In genomic region chr2:196224767-196225166, GRCh38 we compare ENCODE assay signal across 18 cellular contexts. TPM values are rescaled to one million over a fixed set of nuclear protein-coding genes. Genes with fewer than 3 reads are reported as not detected.
DNase-seq lines count a peak whose midpoint lies in the region; ATAC-seq and TF ChIP-seq lines count a peak whose summit lies in the region.
"Had no signal": no experiment of that assay in that cellular context is flagged by ENCODE, and none has a peak within 500 bp of the region (broad histone marks: within the 10 kb centered on the region; RNA-seq: fewer than 3 reads in every experiment).

No MANE protein-coding gene starts in this region.

- no peak for ATAC-seq in activated T-cell treated with anti-CD3 and anti-CD28 coated beads, Interleukin-2, amount 50 U/mL, for 4 hours
- ATAC-seq in stimulated activated memory B cell treated with anti-CD40 and anti-IgM and Interleukin-4, amounts not matched to agents 10 μg/mL and 1 μg/mL and 100 μg/mL, for 72 hours = no peak
- ATAC-seq in HG03159 (IDR thresholded peaks at IDR 0.05; ENCODE audit: unreplicated experiment) = no peak
- ATAC-seq: Panc1, upper lobe of right lung had no signal

- peaks cover 76% of the 10 kb centered on the region for H3K4me1 Mint-ChIP-seq in activated T-cell treated with anti-CD3 and anti-CD28 coated beads, Interleukin-2, amount 50 U/mL, for 4 hours (ENCODE audit: low read depth)
- H3K4me1 Mint-ChIP-seq in activated naive CD8-positive, alpha-beta T cell treated with anti-CD3 and anti-CD28 coated beads for 36 hours = peaks cover 73% of the 10 kb centered on the region
- H3K4me1 Mint-ChIP-seq in stimulated activated memory B cell treated with anti-CD40 and anti-IgM and Interleukin-4, amounts not matched to agents 10 μg/mL and 1 μg/mL and 100 μg/mL, for 72 hours = peaks cover 65% of the 10 kb centered on the region
- H3K4me1 Mint-ChIP-seq in activated CD4-positive, alpha-beta memory T cell treated with anti-CD3 and anti-CD28 coated beads, Interleukin-2, amount 10 ng/mL, durations not matched to agents 7 days and 5 days = peaks cover 51% of the 10 kb centered on the region
- H3K4me1 Mint-ChIP-seq: neural progenitor cell had no signal

- no peaks in the 10 kb centered on the region for H3K27me3 ChIP-seq in Karpas-422 (ENCODE audit: low read length)
- H3K27me3 ChIP-seq: neural progenitor cell, stomach, upper lobe of right lung had no signal

- H3K36me3 Mint-ChIP-seq in activated T-cell treated with anti-CD3 and anti-CD28 coated beads, Interleukin-2, amount 50 U/mL, for 4 hours (ENCODE audit: insufficient read depth) = no peaks in the 10 kb centered on the region
- peaks cover 35% of the 10 kb centered on the region for H3K36me3 Mint-ChIP-seq in activated naive CD8-positive, alpha-beta T cell treated with anti-CD3 and anti-CD28 coated beads for 36 hours
- H3K36me3 Mint-ChIP-seq in stimulated activated memory B cell treated with anti-CD40 and anti-IgM and Interleukin-4, amounts not matched to agents 10 μg/mL and 1 μg/mL and 100 μg/mL, for 72 hours = peaks cover 5% of the 10 kb centered on the region
- peaks cover 27% of the 10 kb centered on the region for H3K36me3 Mint-ChIP-seq in activated CD4-positive, alpha-beta memory T cell treated with anti-CD3 and anti-CD28 coated beads, Interleukin-2, amount 10 ng/mL, durations not matched to agents 7 days and 5 days (ENCODE audit: low read depth)
- H3K36me3 Mint-ChIP-seq: CD14-positive monocyte had no signal

- peaks cover 8% of the 10 kb centered on the region for H3K9me3 Mint-ChIP-seq in activated T-cell treated with anti-CD3 and anti-CD28 coated beads, Interleukin-2, amount 50 U/mL, for 4 hours
- H3K9me3 Mint-ChIP-seq in activated naive CD8-positive, alpha-beta T cell treated with anti-CD3 and anti-CD28 coated beads for 36 hours = peaks cover 11% of the 10 kb centered on the region
- H3K9me3 Mint-ChIP-seq in stimulated activated memory B cell treated with anti-CD40 and anti-IgM and Interleukin-4, amounts not matched to agents 10 μg/mL and 1 μg/mL and 100 μg/mL, for 72 hours = no peaks in the 10 kb centered on the region
- peaks cover 16% of the 10 kb centered on the region for H3K9me3 Mint-ChIP-seq in activated CD4-positive, alpha-beta memory T cell treated with anti-CD3 and anti-CD28 coated beads, Interleukin-2, amount 10 ng/mL, durations not matched to agents 7 days and 5 days
- H3K9me3 Mint-ChIP-seq: neural progenitor cell had no signal

- H3K4me1 ChIP-seq in Karpas-422 (ENCODE audit: low read length) = peaks cover 36% of the 10 kb centered on the region
- H3K4me1 ChIP-seq: neural progenitor cell had no signal

- H3K9me3 ChIP-seq in Karpas-422 (ENCODE audit: low read length) = no peaks in the 10 kb centered on the region
- H3K9me3 ChIP-seq: stomach, upper lobe of right lung had no signal

- no peaks in the 10 kb centered on the region for H3K27me3 Mint-ChIP-seq in activated T-cell treated with anti-CD3 and anti-CD28 coated beads, Interleukin-2, amount 50 U/mL, for 4 hours (ENCODE audit: low read depth)
- H3K27me3 Mint-ChIP-seq in activated naive CD8-positive, alpha-beta T cell treated with anti-CD3 and anti-CD28 coated beads for 36 hours = no peaks in the 10 kb centered on the region
- no peaks in the 10 kb centered on the region for H3K27me3 Mint-ChIP-seq in stimulated activated memory B cell treated with anti-CD40 and anti-IgM and Interleukin-4, amounts not matched to agents 10 μg/mL and 1 μg/mL and 100 μg/mL, for 72 hours
- H3K27me3 Mint-ChIP-seq in activated CD4-positive, alpha-beta memory T cell treated with anti-CD3 and anti-CD28 coated beads, Interleukin-2, amount 10 ng/mL, durations not matched to agents 7 days and 5 days = no peaks in the 10 kb centered on the region

- no peak overlapping the region for H3K4me2 ChIP-seq in Karpas-422 (ENCODE audit: low read depth, low read length, poor library complexity, severe bottlenecking)
- H3K4me2 ChIP-seq: neural progenitor cell had no signal

- H4K20me1 ChIP-seq in Karpas-422 (ENCODE audit: insufficient read depth, low read depth, low read length) = no peaks in the 10 kb centered on the region

- DNase-seq in activated T-cell treated with anti-CD3 and anti-CD28 coated beads, Interleukin-2, amount 50 U/mL, for 4 hours = no peak
- no peak for DNase-seq in activated T-cell treated with anti-CD3 and anti-CD28 coated beads, Interleukin-2, amount 50 U/mL, for 48 hours
- DNase-seq in Karpas-422 (no peak), GM13977 (ENCODE audit: low spot score) (no peak)
- DNase-seq in activated naive CD8-positive, alpha-beta T cell treated with anti-CD3 and anti-CD28 coated beads for 36 hours = no peak
- DNase-seq in activated CD4-positive, alpha-beta memory T cell treated with anti-CD3 and anti-CD28 coated beads, Interleukin-2, amount 10 ng/mL, durations not matched to agents 7 days and 5 days = no peak
- DNase-seq: activated CD4-positive, alpha-beta T cell treated with anti-CD3 and anti-CD28 coated beads, Interleukin-2, amount 50 U/mL, for 1 hour; aorta; mesenchymal stem cell; NCI-H526 treated with DMSO at 0.1 percent for 48 hours; stomach; upper lobe of right lung had no signal

- in situ Hi-C loops in GM13977 (cut with MboI; ENCODE audit: low pct_unique_long_range_greater_than_20kb, low sequenced_read_pairs, unreplicated experiment) = no loop called here

- 0 out of 2 replicates have a peak overlapping the region, but pooled peaks have one; percentile 12 for H2AFZ ChIP-seq in Karpas-422 (ENCODE audit: low read length)
- H2AFZ ChIP-seq: neural progenitor cell had no signal

- H3K4me3 Mint-ChIP-seq in activated T-cell treated with anti-CD3 and anti-CD28 coated beads, Interleukin-2, amount 50 U/mL, for 4 hours = peak overlapping the region; percentile 48
- H3K4me3 Mint-ChIP-seq in activated naive CD8-positive, alpha-beta T cell treated with anti-CD3 and anti-CD28 coated beads for 36 hours = no peak overlapping the region
- H3K4me3 Mint-ChIP-seq in stimulated activated memory B cell treated with anti-CD40 and anti-IgM and Interleukin-4, amounts not matched to agents 10 μg/mL and 1 μg/mL and 100 μg/mL, for 72 hours = no peak overlapping the region
- H3K4me3 Mint-ChIP-seq in activated CD4-positive, alpha-beta memory T cell treated with anti-CD3 and anti-CD28 coated beads, Interleukin-2, amount 10 ng/mL, durations not matched to agents 7 days and 5 days = no peak overlapping the region
- H3K4me3 Mint-ChIP-seq: CD14-positive monocyte, neural progenitor cell had no signal

- peak overlapping the region; percentile 73 for H3K27ac Mint-ChIP-seq in activated naive CD8-positive, alpha-beta T cell treated with anti-CD3 and anti-CD28 coated beads for 36 hours
- H3K27ac Mint-ChIP-seq in stimulated activated memory B cell treated with anti-CD40 and anti-IgM and Interleukin-4, amounts not matched to agents 10 μg/mL and 1 μg/mL and 100 μg/mL, for 72 hours = peak overlapping the region; percentile 71
- no peak overlapping the region for H3K27ac Mint-ChIP-seq in activated CD4-positive, alpha-beta memory T cell treated with anti-CD3 and anti-CD28 coated beads, Interleukin-2, amount 10 ng/mL, durations not matched to agents 7 days and 5 days
- H3K27ac Mint-ChIP-seq: CD14-positive monocyte, neural progenitor cell had no signal

- no peak overlapping the region for H3K4me3 ChIP-seq in Karpas-422 (ENCODE audit: low read length)
- H3K4me3 ChIP-seq: neural progenitor cell, SK-N-MC, stomach, upper lobe of right lung had no signal

- POLR2A ChIA-PET in activated CD4-positive, alpha-beta memory T cell treated with anti-CD3 and anti-CD28 coated beads, Interleukin-2, amount 10 ng/mL, durations not matched to agents 7 days and 5 days (lab: Charles Lee) = interaction anchor here (1.0 to 1.2 kb wide), 3 partner anchors 10 to 38 kb away, joined by 3 to 5 read pairs (median 3); no protein-coding TSS in a partner anchor

- no peak overlapping the region for H3K9ac ChIP-seq in Karpas-422 (ENCODE audit: low read length)
- H3K9ac ChIP-seq: neural progenitor cell had no signal

- no peaks in the 10 kb centered on the region for H3K9me2 ChIP-seq in Karpas-422 (replicated peaks; ENCODE audit: insufficient read depth, low read length)

- no peaks in the 10 kb centered on the region for H3K79me2 ChIP-seq in Karpas-422 (ENCODE audit: low read length)

- no peaks in the 10 kb centered on the region for H3K36me3 ChIP-seq in Karpas-422 (ENCODE audit: insufficient read depth, low read length)
- H3K36me3 ChIP-seq: neural progenitor cell, stomach, upper lobe of right lung had no signal

- CTCF ChIA-PET in activated CD4-positive, alpha-beta memory T cell treated with anti-CD3 and anti-CD28 coated beads, Interleukin-2, amount 10 ng/mL, durations not matched to agents 7 days and 5 days (lab: Charles Lee) = interaction anchor here (1.8 kb wide), 1 partner anchor 9 kb away, joined by 10 read pairs; no protein-coding TSS in a partner anchor

- no peak for TF ChIP-seq CTCF in GM13977 (IDR thresholded peaks at IDR 0.05; ENCODE audit: extremely low read depth, insufficient read depth, missing control alignments)

- peak overlapping the region; percentile 14; the same call in 1 of the 2 replicates for H3K27ac ChIP-seq in Karpas-422 (ENCODE audit: low read length)
- H3K27ac ChIP-seq: neural progenitor cell, SK-N-MC, stomach, upper lobe of right lung had no signal

RNA-seq across cellular contexts. Expression of gene STK17B, which starts 53.4 kb away (rescaled TPM):
- total RNA-seq in activated T-cell treated with anti-CD3 and anti-CD28 coated beads, Interleukin-2, amount 50 U/mL, for 4 hours = 100 to 1,000 TPM; 107 to 166 (median 129) TPM
- 224 and 353 TPM in 2 replicates for total RNA-seq in Karpas-422 (2014; rRNA removed; shearing (Covaris generic); ENCODE audit: low replicate concordance)
- 100 to 1,000 TPM; 151 to 157 TPM for total RNA-seq in activated naive CD8-positive, alpha-beta T cell treated with anti-CD3 and anti-CD28 coated beads for 36 hours
- total RNA-seq in activated CD4-positive, alpha-beta memory T cell treated with anti-CD3 and anti-CD28 coated beads, Interleukin-2, amount 10 ng/mL, durations not matched to agents 7 days and 5 days = 100 to 1,000 TPM; 365 to 367 TPM
